ENCODE assay signal across 1 cellular context in genomic region chr14:54567634-54568561, GRCh38.
TF ChIP-seq lines count a peak whose summit lies in the region.

No MANE protein-coding gene starts in this region.

TF ChIP-seq in HepG2, 621 proteins besides CTCF, POLR2A, EP300 and RAD21 (continues in another document):
- TF ChIP-seq KLF15 (CRISPR knock-in tag; IDR thresholded peaks at IDR 0.05; ENCODE audit: borderline replicate concordance) = no peak
- 0 out of 2 replicates have a peak, but pooled peaks have one; percentile 45 for TF ChIP-seq ZNF234 (CRISPR knock-in tag; conservative IDR thresholded peaks at IDR 0.05)
- TF ChIP-seq, protein P1, sequence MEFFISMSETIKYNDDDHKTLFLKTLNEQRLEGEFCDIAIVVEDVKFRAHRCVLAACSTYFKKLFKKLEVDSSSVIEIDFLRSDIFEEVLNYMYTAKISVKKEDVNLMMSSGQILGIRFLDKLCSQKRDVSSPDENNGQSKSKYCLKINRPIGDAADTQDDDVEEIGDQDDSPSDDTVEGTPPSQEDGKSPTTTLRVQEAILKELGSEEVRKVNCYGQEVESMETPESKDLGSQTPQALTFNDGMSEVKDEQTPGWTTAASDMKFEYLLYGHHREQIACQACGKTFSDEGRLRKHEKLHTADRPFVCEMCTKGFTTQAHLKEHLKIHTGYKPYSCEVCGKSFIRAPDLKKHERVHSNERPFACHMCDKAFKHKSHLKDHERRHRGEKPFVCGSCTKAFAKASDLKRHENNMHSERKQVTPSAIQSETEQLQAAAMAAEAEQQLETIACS (CRISPR knock-in tag; IDR thresholded peaks at IDR 0.05) = 0 out of 2 replicates have a peak, but pooled peaks have one; percentile 18
- no peak for TF ChIP-seq SIN3B (IDR thresholded peaks at IDR 0.05; ENCODE audit: low read length)
- peak; percentile 69; the same call in 1 of the 2 replicates for TF ChIP-seq UBTF (CRISPR knock-in tag; IDR thresholded peaks at IDR 0.05)
- 0 out of 2 replicates have a peak, but pooled peaks have one; percentile 34 for TF ChIP-seq ZNF564 (CRISPR knock-in tag; IDR thresholded peaks at IDR 0.05)
- TF ChIP-seq, protein P2, sequence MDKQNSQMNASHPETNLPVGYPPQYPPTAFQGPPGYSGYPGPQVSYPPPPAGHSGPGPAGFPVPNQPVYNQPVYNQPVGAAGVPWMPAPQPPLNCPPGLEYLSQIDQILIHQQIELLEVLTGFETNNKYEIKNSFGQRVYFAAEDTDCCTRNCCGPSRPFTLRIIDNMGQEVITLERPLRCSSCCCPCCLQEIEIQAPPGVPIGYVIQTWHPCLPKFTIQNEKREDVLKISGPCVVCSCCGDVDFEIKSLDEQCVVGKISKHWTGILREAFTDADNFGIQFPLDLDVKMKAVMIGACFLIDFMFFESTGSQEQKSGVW (CRISPR knock-in tag; IDR thresholded peaks at IDR 0.05; ENCODE audit: borderline replicate concordance) = no peak
- TF ChIP-seq ZNF580 (CRISPR knock-in tag; IDR thresholded peaks at IDR 0.05; ENCODE audit: borderline replicate concordance, low read depth) = 0 out of 2 replicates have a peak, but pooled peaks have one; percentile 13
- 0 out of 2 replicates have a peak, but pooled peaks have one; percentile 26 for TF ChIP-seq ZNF609 (CRISPR knock-in tag; IDR thresholded peaks at IDR 0.05; ENCODE audit: borderline replicate concordance)
- no peak for TF ChIP-seq ZNF24 (IDR thresholded peaks at IDR 0.05)
- no peak for TF ChIP-seq RARG (CRISPR knock-in tag; IDR thresholded peaks at IDR 0.05; ENCODE audit: low read depth)
- TF ChIP-seq GABPB1 (CRISPR knock-in tag; IDR thresholded peaks at IDR 0.05) = peak; percentile 45; the same call in 1 of the 2 replicates
- no peak for TF ChIP-seq ZNF709 (CRISPR knock-in tag; IDR thresholded peaks at IDR 0.05)
- TF ChIP-seq PTBP1 (IDR thresholded peaks at IDR 0.05; ENCODE audit: low read depth, low read length, poor library complexity, severe bottlenecking) = no peak
- TF ChIP-seq GLMP (CRISPR knock-in tag; IDR thresholded peaks at IDR 0.05; ENCODE audit: borderline replicate concordance) = no peak
- peak; percentile 66 for TF ChIP-seq ZNF687 (CRISPR knock-in tag; IDR thresholded peaks at IDR 0.05)
- TF ChIP-seq ZFP82 (CRISPR knock-in tag; IDR thresholded peaks at IDR 0.05; ENCODE audit: borderline replicate concordance) = no peak
- no peak for TF ChIP-seq ZKSCAN1 (IDR thresholded peaks at IDR 0.05; ENCODE audit: low read length)
- no peak for TF ChIP-seq RAD51 (IDR thresholded peaks at IDR 0.05; ENCODE audit: borderline replicate concordance)
- no peak for TF ChIP-seq MTA1 (CRISPR knock-in tag; IDR thresholded peaks at IDR 0.05; ENCODE audit: borderline replicate concordance)
- TF ChIP-seq ZNF510 (CRISPR knock-in tag; IDR thresholded peaks at IDR 0.05; ENCODE audit: low read depth) = no peak
- TF ChIP-seq CEBPB (IDR thresholded peaks at IDR 0.05; ENCODE audit: borderline replicate concordance, low read depth, low read length) = no peak
- TF ChIP-seq ZSCAN29 (CRISPR knock-in tag; conservative IDR thresholded peaks at IDR 0.05) = no peak
- no peak for TF ChIP-seq TRIM24 (CRISPR knock-in tag; IDR thresholded peaks at IDR 0.05)
- TF ChIP-seq KDM3A (CRISPR knock-in tag; IDR thresholded peaks at IDR 0.05; ENCODE audit: low read depth) = peak; percentile 15; the same call in 1 of the 2 replicates
- TF ChIP-seq POGK (CRISPR knock-in tag; conservative IDR thresholded peaks at IDR 0.05) = no peak
- TF ChIP-seq TMF1 (CRISPR knock-in tag; IDR thresholded peaks at IDR 0.05; ENCODE audit: low read depth) = 0 out of 2 replicates have a peak, but pooled peaks have one; percentile 43
- TF ChIP-seq, protein P3, sequence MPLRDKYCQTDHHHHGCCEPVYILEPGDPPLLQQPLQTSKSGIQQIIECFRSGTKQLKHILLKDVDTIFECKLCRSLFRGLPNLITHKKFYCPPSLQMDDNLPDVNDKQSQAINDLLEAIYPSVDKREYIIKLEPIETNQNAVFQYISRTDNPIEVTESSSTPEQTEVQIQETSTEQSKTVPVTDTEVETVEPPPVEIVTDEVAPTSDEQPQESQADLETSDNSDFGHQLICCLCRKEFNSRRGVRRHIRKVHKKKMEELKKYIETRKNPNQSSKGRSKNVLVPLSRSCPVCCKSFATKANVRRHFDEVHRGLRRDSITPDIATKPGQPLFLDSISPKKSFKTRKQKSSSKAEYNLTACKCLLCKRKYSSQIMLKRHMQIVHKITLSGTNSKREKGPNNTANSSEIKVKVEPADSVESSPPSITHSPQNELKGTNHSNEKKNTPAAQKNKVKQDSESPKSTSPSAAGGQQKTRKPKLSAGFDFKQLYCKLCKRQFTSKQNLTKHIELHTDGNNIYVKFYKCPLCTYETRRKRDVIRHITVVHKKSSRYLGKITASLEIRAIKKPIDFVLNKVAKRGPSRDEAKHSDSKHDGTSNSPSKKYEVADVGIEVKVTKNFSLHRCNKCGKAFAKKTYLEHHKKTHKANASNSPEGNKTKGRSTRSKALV (CRISPR knock-in tag; IDR thresholded peaks at IDR 0.05) = 0 out of 2 replicates have a peak, but pooled peaks have one; percentile 24
- TF ChIP-seq E2F1 (CRISPR knock-in tag; IDR thresholded peaks at IDR 0.05) = 0 out of 2 replicates have a peak, but pooled peaks have one; percentile 28
- 0 out of 2 replicates have a peak, but pooled peaks have one; percentile 41 for TF ChIP-seq YEATS4 (CRISPR knock-in tag; IDR thresholded peaks at IDR 0.05; ENCODE audit: borderline replicate concordance)
- TF ChIP-seq ARNTL (CRISPR knock-in tag; IDR thresholded peaks at IDR 0.05) = no peak
- 0 out of 2 replicates have a peak, but pooled peaks have one; percentile 23 for TF ChIP-seq ZSCAN31 (CRISPR knock-in tag; IDR thresholded peaks at IDR 0.05; ENCODE audit: low read depth)
- no peak for TF ChIP-seq ZNF513 (CRISPR knock-in tag; conservative IDR thresholded peaks at IDR 0.05)
- no peak for TF ChIP-seq MEIS2 (CRISPR knock-in tag; IDR thresholded peaks at IDR 0.05)
